2 cellular contexts compared by ENCODE assay signal in genomic region chr3:88034876-88035275, GRCh38.
TF ChIP-seq lines count a peak whose summit lies in the region.

No MANE protein-coding gene starts in this region.

TF ChIP-seq in K562, 482 proteins besides CTCF, POLR2A, EP300 and RAD21 (continues in another document):
- TF ChIP-seq CBFB (CRISPR knock-in tag; IDR thresholded peaks at IDR 0.05) (no peak), PKNOX1 (IDR thresholded peaks at IDR 0.05) (peak; percentile 79), CGGBP1 (CRISPR knock-in tag; IDR thresholded peaks at IDR 0.05) (no peak), ZNF384 (IDR thresholded peaks at IDR 0.05; ENCODE audit: low read depth, low read length) (peak; percentile 53; the same call in 1 of the 2 replicates), ZBTB9 (CRISPR knock-in tag; IDR thresholded peaks at IDR 0.05) (no peak), ZFPM2 (CRISPR knock-in tag; IDR thresholded peaks at IDR 0.05) (no peak), EP400 (IDR thresholded peaks at IDR 0.05) (no peak), MTA2 (IDR thresholded peaks at IDR 0.05; ENCODE audit: low read depth) (no peak), TARDBP (IDR thresholded peaks at IDR 0.05) (no peak), PREB (CRISPR knock-in tag; IDR thresholded peaks at IDR 0.05) (no peak), ZNF551 (CRISPR knock-in tag; IDR thresholded peaks at IDR 0.05) (no peak), ZNF347 (CRISPR knock-in tag; IDR thresholded peaks at IDR 0.05; ENCODE audit: low read depth) (no peak), PHB2 (IDR thresholded peaks at IDR 0.05; ENCODE audit: low read depth) (no peak)
- TF ChIP-seq, protein P1, sequence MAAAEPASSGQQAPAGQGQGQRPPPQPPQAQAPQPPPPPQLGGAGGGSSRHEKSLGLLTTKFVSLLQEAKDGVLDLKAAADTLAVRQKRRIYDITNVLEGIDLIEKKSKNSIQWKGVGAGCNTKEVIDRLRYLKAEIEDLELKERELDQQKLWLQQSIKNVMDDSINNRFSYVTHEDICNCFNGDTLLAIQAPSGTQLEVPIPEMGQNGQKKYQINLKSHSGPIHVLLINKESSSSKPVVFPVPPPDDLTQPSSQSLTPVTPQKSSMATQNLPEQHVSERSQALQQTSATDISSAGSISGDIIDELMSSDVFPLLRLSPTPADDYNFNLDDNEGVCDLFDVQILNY (CRISPR knock-in tag; IDR thresholded peaks at IDR 0.05), result no peak
- TF ChIP-seq, protein P2, sequence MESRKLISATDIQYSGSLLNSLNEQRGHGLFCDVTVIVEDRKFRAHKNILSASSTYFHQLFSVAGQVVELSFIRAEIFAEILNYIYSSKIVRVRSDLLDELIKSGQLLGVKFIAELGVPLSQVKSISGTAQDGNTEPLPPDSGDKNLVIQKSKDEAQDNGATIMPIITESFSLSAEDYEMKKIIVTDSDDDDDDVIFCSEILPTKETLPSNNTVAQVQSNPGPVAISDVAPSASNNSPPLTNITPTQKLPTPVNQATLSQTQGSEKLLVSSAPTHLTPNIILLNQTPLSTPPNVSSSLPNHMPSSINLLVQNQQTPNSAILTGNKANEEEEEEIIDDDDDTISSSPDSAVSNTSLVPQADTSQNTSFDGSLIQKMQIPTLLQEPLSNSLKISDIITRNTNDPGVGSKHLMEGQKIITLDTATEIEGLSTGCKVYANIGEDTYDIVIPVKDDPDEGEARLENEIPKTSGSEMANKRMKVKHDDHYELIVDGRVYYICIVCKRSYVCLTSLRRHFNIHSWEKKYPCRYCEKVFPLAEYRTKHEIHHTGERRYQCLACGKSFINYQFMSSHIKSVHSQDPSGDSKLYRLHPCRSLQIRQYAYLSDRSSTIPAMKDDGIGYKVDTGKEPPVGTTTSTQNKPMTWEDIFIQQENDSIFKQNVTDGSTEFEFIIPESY (CRISPR knock-in tag; IDR thresholded peaks at IDR 0.05), result 0 out of 2 replicates have a peak, but pooled peaks have one; percentile 42
- TF ChIP-seq, protein P3, sequence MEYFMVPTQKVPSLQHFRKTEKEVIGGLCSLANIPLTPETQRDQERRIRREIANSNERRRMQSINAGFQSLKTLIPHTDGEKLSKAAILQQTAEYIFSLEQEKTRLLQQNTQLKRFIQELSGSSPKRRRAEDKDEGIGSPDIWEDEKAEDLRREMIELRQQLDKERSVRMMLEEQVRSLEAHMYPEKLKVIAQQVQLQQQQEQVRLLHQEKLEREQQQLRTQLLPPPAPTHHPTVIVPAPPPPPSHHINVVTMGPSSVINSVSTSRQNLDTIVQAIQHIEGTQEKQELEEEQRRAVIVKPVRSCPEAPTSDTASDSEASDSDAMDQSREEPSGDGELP (CRISPR knock-in tag; IDR thresholded peaks at IDR 0.05; ENCODE audit: borderline replicate concordance), result no peak

TF ChIP-seq in SK-N-SH, 30 proteins besides CTCF, POLR2A, EP300 and RAD21:
- no peak for TF ChIP-seq FOXM1 (IDR thresholded peaks at IDR 0.05; ENCODE audit: low read depth)
- TF ChIP-seq, protein P4, sequence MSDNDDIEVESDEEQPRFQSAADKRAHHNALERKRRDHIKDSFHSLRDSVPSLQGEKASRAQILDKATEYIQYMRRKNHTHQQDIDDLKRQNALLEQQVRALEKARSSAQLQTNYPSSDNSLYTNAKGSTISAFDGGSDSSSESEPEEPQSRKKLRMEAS (IDR thresholded peaks at IDR 0.05; ENCODE audit: low read depth), result no peak
- no peak for TF ChIP-seq RCOR1 (IDR thresholded peaks at IDR 0.05; ENCODE audit: low read length)
- TF ChIP-seq USF2 (IDR thresholded peaks at IDR 0.05; ENCODE audit: borderline replicate concordance, low read depth, low read length), result no peak
